1 cellular context compared by ENCODE assay signal in the genomic region with DNA sequence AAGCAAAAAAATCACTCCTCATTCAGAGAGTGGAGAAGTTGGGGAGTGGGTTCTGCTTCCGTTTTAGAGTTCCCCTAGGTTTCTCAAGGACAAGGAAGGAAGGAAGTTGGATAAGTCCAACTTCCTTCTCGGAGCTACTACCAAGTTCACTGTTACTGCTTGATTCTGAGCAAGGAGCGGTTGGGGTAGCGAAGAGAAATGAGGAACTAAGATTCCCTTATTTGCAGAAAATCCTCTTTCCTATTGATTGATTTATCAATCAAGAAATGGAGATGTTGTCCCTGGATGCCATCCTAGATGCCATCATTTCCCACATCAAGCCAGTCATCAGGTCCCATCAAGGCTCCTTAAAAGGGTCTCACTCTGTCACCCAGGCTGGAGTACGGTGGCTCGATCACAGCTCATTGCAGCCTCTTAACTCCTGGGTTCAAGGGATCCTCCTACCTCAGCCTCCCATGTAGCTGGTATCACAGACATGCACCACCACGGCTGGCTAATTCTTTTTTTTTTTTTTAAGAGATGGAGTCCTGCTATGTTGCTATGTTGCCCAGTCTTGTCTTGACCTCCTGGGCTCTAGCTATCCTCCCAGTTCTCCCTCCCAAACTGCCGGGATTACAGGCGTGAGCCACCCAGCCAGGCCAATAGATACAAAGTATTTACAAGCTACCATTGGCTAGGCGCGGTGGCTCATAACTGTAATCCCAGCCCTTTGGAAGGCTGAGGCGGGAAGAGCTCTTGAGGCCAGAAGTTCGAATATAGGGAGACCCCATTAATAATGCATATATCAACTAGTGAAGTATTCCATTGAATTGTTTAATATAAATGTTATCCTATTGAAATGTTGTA.
TF ChIP-seq lines count a peak whose summit lies in the region.

No MANE protein-coding gene starts in this region.

TF ChIP-seq in K562, 482 proteins besides CTCF, POLR2A, EP300 and RAD21 (continued from another document and continues in another):
- TF ChIP-seq, protein P1, sequence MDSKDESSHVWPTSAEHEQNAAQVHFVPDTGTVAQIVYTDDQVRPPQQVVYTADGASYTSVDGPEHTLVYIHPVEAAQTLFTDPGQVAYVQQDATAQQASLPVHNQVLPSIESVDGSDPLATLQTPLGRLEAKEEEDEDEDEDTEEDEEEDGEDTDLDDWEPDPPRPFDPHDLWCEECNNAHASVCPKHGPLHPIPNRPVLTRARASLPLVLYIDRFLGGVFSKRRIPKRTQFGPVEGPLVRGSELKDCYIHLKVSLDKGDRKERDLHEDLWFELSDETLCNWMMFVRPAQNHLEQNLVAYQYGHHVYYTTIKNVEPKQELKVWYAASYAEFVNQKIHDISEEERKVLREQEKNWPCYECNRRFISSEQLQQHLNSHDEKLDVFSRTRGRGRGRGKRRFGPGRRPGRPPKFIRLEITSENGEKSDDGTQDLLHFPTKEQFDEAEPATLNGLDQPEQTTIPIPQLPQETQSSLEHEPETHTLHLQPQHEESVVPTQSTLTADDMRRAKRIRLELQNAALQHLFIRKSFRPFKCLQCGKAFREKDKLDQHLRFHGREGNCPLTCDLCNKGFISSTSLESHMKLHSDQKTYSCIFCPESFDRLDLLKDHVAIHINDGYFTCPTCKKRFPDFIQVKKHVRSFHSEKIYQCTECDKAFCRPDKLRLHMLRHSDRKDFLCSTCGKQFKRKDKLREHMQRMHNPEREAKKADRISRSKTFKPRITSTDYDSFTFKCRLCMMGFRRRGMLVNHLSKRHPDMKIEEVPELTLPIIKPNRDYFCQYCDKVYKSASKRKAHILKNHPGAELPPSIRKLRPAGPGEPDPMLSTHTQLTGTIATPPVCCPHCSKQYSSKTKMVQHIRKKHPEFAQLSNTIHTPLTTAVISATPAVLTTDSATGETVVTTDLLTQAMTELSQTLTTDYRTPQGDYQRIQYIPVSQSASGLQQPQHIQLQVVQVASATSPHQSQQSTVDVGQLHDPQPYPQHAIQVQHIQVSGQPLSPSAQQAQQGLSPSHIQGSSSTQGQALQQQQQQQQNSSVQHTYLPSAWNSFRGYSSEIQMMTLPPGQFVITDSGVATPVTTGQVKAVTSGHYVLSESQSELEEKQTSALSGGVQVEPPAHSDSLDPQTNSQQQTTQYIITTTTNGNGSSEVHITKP (IDR thresholded peaks at IDR 0.05; ENCODE audit: partially characterized antibody), result peak; percentile 83
- TF ChIP-seq RCOR1 (IDR thresholded peaks at IDR 0.05; ENCODE audit: borderline replicate concordance in 1 of 2, low read depth in 2 of 2, low read length in 2 of 2) (peak in 1 of 2 experiments; percentile 49; a peak in 1 of 4 replicates), NCOA4 (IDR thresholded peaks at IDR 0.05; ENCODE audit: partially characterized antibody) (no peak), RBM39 (optimal IDR thresholded peaks at IDR 0.05; ENCODE audit: low read depth, low read length) (peak; percentile 16), ZNF583 (CRISPR knock-in tag; IDR thresholded peaks at IDR 0.05) (no peak), ZNF146 (CRISPR knock-in tag; IDR thresholded peaks at IDR 0.05; ENCODE audit: unreplicated experiment) (no peak), ZZZ3 (IDR thresholded peaks at IDR 0.05) (no peak), GTF2E2 (tag; IDR thresholded peaks at IDR 0.05) (peak; percentile 66; the same call in 1 of the 2 replicates), ZNF57 (CRISPR knock-in tag; IDR thresholded peaks at IDR 0.05) (no peak), DPF2 (IDR thresholded peaks at IDR 0.05) (no peak), BRD9 (IDR thresholded peaks at IDR 0.05; ENCODE audit: low read depth, partially characterized antibody) (peak; percentile 59), SPI1 (IDR thresholded peaks at IDR 0.05; ENCODE audit: borderline replicate concordance, low read depth, low read length) (peak; percentile 37; the same call in 1 of the 2 replicates), CEBPB (tag; IDR thresholded peaks at IDR 0.05) (no peak), NFXL1 (CRISPR knock-in tag; IDR thresholded peaks at IDR 0.05) (no peak), CCAR2 (IDR thresholded peaks at IDR 0.05; ENCODE audit: low read depth, low read length) (no peak), PHF21A (IDR thresholded peaks at IDR 0.05; ENCODE audit: borderline replicate concordance, low read depth) (no peak), CHD4 (IDR thresholded peaks at IDR 0.05; ENCODE audit: insufficient read depth, insufficient replicate concordance, low read depth, low read length, poor library complexity, severe bottlenecking) (peak; percentile 77), YY1 (IDR thresholded peaks at IDR 0.05; ENCODE audit: borderline replicate concordance in 1 of 3, control insufficient read depth in 1 of 3, extremely low read depth in 1 of 3, insufficient read depth in 3 of 3, insufficient read length in 1 of 3, insufficient replicate concordance in 2 of 3, low read depth in 1 of 3, low read length in 2 of 3) (no peak), ARHGAP35 (IDR thresholded peaks at IDR 0.05; ENCODE audit: partially characterized antibody) (no peak), BRD4 (IDR thresholded peaks at IDR 0.05) (0 out of 2 replicates have a peak, but pooled peaks have one; percentile 64), ZNF165 (CRISPR knock-in tag; IDR thresholded peaks at IDR 0.05; ENCODE audit: borderline replicate concordance) (no peak), ZNF239 (CRISPR knock-in tag; IDR thresholded peaks at IDR 0.05) (no peak), ZNF717 (CRISPR knock-in tag; IDR thresholded peaks at IDR 0.05) (no peak), BMI1 (IDR thresholded peaks at IDR 0.05; ENCODE audit: low read length) (no peak), MECOM (CRISPR knock-in tag; IDR thresholded peaks at IDR 0.05) (no peak), CC2D1A (IDR thresholded peaks at IDR 0.05) (no peak), HNRNPK (IDR thresholded peaks at IDR 0.05; ENCODE audit: low read depth, low read length, poor library complexity, severe bottlenecking) (no peak), C11orf30 (IDR thresholded peaks at IDR 0.05; ENCODE audit: low read depth) (no peak), ZC3H8 (IDR thresholded peaks at IDR 0.05) (no peak), RBM15 (IDR thresholded peaks at IDR 0.05; ENCODE audit: insufficient read depth, low read length) (no peak), SMAD3 (CRISPR knock-in tag; conservative IDR thresholded peaks at IDR 0.05) (no peak), ETV6 (IDR thresholded peaks at IDR 0.05; ENCODE audit: borderline replicate concordance in 1 of 2, low read depth in 2 of 2, low read length in 1 of 2) (peak in 1 of 2 experiments; percentile 74; a peak in 1 of 4 replicates), ETV6 (CRISPR knock-in tag; IDR thresholded peaks at IDR 0.05; ENCODE audit: borderline replicate concordance) (no peak), ZNF507 (tag; conservative IDR thresholded peaks at IDR 0.05) (no peak), ASH1L (IDR thresholded peaks at IDR 0.05; ENCODE audit: borderline replicate concordance, low read depth, partially characterized antibody) (no peak), PPARD (CRISPR knock-in tag; IDR thresholded peaks at IDR 0.05) (no peak), MIER1 (IDR thresholded peaks at IDR 0.05; ENCODE audit: low read depth) (no peak)
- TF ChIP-seq, protein P2, sequence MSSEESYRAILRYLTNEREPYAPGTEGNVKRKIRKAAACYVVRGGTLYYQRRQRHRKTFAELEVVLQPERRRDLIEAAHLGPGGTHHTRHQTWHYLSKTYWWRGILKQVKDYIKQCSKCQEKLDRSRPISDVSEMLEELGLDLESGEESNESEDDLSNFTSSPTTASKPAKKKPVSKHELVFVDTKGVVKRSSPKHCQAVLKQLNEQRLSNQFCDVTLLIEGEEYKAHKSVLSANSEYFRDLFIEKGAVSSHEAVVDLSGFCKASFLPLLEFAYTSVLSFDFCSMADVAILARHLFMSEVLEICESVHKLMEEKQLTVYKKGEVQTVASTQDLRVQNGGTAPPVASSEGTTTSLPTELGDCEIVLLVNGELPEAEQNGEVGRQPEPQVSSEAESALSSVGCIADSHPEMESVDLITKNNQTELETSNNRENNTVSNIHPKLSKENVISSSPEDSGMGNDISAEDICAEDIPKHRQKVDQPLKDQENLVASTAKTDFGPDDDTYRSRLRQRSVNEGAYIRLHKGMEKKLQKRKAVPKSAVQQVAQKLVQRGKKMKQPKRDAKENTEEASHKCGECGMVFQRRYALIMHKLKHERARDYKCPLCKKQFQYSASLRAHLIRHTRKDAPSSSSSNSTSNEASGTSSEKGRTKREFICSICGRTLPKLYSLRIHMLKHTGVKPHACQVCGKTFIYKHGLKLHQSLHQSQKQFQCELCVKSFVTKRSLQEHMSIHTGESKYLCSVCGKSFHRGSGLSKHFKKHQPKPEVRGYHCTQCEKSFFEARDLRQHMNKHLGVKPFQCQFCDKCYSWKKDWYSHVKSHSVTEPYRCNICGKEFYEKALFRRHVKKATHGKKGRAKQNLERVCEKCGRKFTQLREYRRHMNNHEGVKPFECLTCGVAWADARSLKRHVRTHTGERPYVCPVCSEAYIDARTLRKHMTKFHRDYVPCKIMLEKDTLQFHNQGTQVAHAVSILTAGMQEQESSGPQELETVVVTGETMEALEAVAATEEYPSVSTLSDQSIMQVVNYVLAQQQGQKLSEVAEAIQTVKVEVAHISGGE (CRISPR knock-in tag; IDR thresholded peaks at IDR 0.05), result peak in 1 of 3 experiments; percentile 62; a peak in 2 of 6 replicates
- TF ChIP-seq, protein P3, sequence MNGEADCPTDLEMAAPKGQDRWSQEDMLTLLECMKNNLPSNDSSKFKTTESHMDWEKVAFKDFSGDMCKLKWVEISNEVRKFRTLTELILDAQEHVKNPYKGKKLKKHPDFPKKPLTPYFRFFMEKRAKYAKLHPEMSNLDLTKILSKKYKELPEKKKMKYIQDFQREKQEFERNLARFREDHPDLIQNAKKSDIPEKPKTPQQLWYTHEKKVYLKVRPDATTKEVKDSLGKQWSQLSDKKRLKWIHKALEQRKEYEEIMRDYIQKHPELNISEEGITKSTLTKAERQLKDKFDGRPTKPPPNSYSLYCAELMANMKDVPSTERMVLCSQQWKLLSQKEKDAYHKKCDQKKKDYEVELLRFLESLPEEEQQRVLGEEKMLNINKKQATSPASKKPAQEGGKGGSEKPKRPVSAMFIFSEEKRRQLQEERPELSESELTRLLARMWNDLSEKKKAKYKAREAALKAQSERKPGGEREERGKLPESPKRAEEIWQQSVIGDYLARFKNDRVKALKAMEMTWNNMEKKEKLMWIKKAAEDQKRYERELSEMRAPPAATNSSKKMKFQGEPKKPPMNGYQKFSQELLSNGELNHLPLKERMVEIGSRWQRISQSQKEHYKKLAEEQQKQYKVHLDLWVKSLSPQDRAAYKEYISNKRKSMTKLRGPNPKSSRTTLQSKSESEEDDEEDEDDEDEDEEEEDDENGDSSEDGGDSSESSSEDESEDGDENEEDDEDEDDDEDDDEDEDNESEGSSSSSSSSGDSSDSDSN (IDR thresholded peaks at IDR 0.05; ENCODE audit: borderline replicate concordance in 1 of 2, low read depth in 2 of 2, low read length in 2 of 2), result no peak
- TF ChIP-seq, protein P4, sequence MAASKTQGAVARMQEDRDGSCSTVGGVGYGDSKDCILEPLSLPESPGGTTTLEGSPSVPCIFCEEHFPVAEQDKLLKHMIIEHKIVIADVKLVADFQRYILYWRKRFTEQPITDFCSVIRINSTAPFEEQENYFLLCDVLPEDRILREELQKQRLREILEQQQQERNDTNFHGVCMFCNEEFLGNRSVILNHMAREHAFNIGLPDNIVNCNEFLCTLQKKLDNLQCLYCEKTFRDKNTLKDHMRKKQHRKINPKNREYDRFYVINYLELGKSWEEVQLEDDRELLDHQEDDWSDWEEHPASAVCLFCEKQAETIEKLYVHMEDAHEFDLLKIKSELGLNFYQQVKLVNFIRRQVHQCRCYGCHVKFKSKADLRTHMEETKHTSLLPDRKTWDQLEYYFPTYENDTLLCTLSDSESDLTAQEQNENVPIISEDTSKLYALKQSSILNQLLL (CRISPR knock-in tag; IDR thresholded peaks at IDR 0.05; ENCODE audit: borderline replicate concordance), result no peak
- TF ChIP-seq, protein P5, sequence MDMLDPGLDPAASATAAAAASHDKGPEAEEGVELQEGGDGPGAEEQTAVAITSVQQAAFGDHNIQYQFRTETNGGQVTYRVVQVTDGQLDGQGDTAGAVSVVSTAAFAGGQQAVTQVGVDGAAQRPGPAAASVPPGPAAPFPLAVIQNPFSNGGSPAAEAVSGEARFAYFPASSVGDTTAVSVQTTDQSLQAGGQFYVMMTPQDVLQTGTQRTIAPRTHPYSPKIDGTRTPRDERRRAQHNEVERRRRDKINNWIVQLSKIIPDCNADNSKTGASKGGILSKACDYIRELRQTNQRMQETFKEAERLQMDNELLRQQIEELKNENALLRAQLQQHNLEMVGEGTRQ (CRISPR knock-in tag; IDR thresholded peaks at IDR 0.05), result no peak
- TF ChIP-seq, protein P6, sequence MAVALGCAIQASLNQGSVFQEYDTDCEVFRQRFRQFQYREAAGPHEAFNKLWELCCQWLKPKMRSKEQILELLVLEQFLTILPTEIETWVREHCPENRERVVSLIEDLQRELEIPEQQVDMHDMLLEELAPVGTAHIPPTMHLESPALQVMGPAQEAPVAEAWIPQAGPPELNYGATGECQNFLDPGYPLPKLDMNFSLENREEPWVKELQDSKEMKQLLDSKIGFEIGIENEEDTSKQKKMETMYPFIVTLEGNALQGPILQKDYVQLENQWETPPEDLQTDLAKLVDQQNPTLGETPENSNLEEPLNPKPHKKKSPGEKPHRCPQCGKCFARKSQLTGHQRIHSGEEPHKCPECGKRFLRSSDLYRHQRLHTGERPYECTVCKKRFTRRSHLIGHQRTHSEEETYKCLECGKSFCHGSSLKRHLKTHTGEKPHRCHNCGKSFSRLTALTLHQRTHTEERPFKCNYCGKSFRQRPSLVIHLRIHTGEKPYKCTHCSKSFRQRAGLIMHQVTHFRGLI (CRISPR knock-in tag; IDR thresholded peaks at IDR 0.05), result no peak
- TF ChIP-seq, protein P7, sequence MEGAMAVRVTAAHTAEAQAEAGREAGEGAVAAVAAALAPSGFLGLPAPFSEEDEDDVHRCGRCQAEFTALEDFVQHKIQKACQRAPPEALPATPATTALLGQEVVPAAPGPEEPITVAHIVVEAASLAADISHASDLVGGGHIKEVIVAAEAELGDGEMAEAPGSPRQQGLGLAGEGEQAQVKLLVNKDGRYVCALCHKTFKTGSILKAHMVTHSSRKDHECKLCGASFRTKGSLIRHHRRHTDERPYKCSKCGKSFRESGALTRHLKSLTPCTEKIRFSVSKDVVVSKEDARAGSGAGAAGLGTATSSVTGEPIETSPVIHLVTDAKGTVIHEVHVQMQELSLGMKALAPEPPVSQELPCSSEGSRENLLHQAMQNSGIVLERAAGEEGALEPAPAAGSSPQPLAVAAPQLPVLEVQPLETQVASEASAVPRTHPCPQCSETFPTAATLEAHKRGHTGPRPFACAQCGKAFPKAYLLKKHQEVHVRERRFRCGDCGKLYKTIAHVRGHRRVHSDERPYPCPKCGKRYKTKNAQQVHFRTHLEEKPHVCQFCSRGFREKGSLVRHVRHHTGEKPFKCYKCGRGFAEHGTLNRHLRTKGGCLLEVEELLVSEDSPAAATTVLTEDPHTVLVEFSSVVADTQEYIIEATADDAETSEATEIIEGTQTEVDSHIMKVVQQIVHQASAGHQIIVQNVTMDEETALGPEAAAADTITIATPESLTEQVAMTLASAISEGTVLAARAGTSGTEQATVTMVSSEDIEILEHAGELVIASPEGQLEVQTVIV (CRISPR knock-in tag; IDR thresholded peaks at IDR 0.05; ENCODE audit: borderline replicate concordance), result no peak
- TF ChIP-seq, protein P8, sequence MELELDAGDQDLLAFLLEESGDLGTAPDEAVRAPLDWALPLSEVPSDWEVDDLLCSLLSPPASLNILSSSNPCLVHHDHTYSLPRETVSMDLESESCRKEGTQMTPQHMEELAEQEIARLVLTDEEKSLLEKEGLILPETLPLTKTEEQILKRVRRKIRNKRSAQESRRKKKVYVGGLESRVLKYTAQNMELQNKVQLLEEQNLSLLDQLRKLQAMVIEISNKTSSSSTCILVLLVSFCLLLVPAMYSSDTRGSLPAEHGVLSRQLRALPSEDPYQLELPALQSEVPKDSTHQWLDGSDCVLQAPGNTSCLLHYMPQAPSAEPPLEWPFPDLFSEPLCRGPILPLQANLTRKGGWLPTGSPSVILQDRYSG (tag; conservative IDR thresholded peaks at IDR 0.05; ENCODE audit: low read depth), result no peak
